In the genomic region with DNA sequence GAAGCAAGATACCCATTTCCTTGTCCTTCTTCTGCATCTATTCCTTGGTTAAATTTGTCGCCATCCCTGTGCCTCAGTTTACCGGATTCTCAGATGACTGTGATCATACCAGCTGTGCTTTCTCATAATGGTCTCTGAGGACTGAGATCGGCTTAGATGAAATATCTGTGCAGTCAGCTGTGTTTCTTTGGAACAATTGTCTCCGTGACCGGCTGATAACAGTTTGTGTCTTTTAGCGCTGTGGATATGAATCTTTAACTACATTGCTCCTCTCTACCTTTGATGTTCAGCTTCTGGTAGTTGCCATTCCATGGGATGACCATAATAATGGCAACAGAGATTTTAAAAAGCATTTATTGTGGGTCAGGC, we compare ENCODE assay signal across 8 cellular contexts. TPM values are rescaled to one million over a fixed set of nuclear protein-coding genes. Genes with fewer than 3 reads are reported as not detected.
DNase-seq lines count a peak whose midpoint lies in the region; ATAC-seq, FAIRE-seq and TF ChIP-seq lines count a peak whose summit lies in the region.

No MANE protein-coding gene starts in this region.

- H3K27ac ChIP-seq in sigmoid colon: peak overlapping the region; percentile 71 to 79 (median 73)

- ATAC-seq in T-cell (replicated peaks in 1 of 4): no peak
- no peak for ATAC-seq in GM19035 (IDR thresholded peaks at IDR 0.05; ENCODE audit: unreplicated experiment)

- H3K9me3 ChIP-seq in sigmoid colon: no peaks in the 10 kb centered on the region

- WGBS in sigmoid colon, 2 donors: 4 to 18% methylated on average over 6 of the region's 6 CpGs

- H3K4me3 Mint-ChIP-seq in T-cell: peak overlapping the region; percentile 92 to 100 (median 98)

- peaks cover 0 to 28% (median 14%) of the 10 kb centered on the region in 4 donors for H3K4me1 ChIP-seq in sigmoid colon

- POLR2A ChIA-PET in T-cell (lab: Charles Lee): no interaction called here

- TF ChIP-seq CTCF in fibroblast of pulmonary artery (IDR thresholded peaks at IDR 0.05; ENCODE audit: low read length, missing control alignments) (no peak), sigmoid colon (IDR thresholded peaks at IDR 0.05) (no peak)

- FAIRE-seq in GM19239 (lab: Jason Lieb, UNC): peak; percentile 18

- H3K9me3 Mint-ChIP-seq in T-cell: no peaks in the 10 kb centered on the region

- peak overlapping the region; percentile 29 to 95 for H3K27ac Mint-ChIP-seq in T-cell

- DNase-seq in GM19239 (ENCODE audit: insufficient read length, low spot score): no peak
- DNase-seq in T-cell: no peak
- DNase-seq in fibroblast of pulmonary artery (ENCODE audit: low read depth): no peak
- DNase-seq in sigmoid colon: no peak
- no peak for DNase-seq in T-helper 9 cell
- no peak for DNase-seq in stimulated activated CD4-positive, alpha-beta T cell treated with anti-CD3 and anti-CD28 coated beads, Interleukin-4, amount 100 ng/mL, for 24 hours
- no peak for DNase-seq in DMS 273 (lab: John Stamatoyannopoulos, UW; ENCODE audit: unreplicated experiment)

- H3K4me3 ChIP-seq in fibroblast of pulmonary artery (replicated peaks; ENCODE audit: low read depth, low read length) (peak overlapping the region; percentile 84), sigmoid colon (peak overlapping the region; percentile 49 to 81 (median 74))

- TF ChIP-seq POLR2A in sigmoid colon (IDR thresholded peaks at IDR 0.05): no peak

- peaks cover 22% of the 10 kb centered on the region for H3K36me3 Mint-ChIP-seq in T-cell

- H3K36me3 ChIP-seq in sigmoid colon: no peaks in the 10 kb centered on the region

- no peak for TF ChIP-seq EP300 in sigmoid colon (IDR thresholded peaks at IDR 0.05)

- no peaks in the 10 kb centered on the region for H3K27me3 ChIP-seq in sigmoid colon

- intact Hi-C loops in sigmoid colon (cut with DNase I): loop anchor here (5.0 kb wide), 1 partner anchor 202 kb away; the partner anchor contains the start of gene AKTIP

- CTCF ChIA-PET in T-cell (lab: Charles Lee): interaction anchor here (0.6 to 1.1 kb wide), 3 partner anchors 15 to 85 kb away, joined by 3 to 6 read pairs (median 4); no protein-coding TSS in a partner anchor

- H3K27me3 Mint-ChIP-seq in T-cell: no peaks in the 10 kb centered on the region

- H3K4me1 Mint-ChIP-seq in T-cell: peaks cover 48 to 50% (median 48%) of the 10 kb centered on the region in 3 donors

RNA-seq across cellular contexts. Expression of gene FTO, which starts 0.5 kb away (rescaled TPM):
- 10 to 100 TPM; 44.7 to 69.0 (median 46.0) TPM for total RNA-seq in T-cell
- total RNA-seq in sigmoid colon: 10 to 100 TPM; 77.8 to 97.2 (median 86.0) TPM
- 10 to 100 TPM in 2 of 3 donors, 1 to 10 TPM in 1; 9.9 to 19.6 (median 11.4) TPM for polyA plus RNA-seq in sigmoid colon

RNA-seq across cellular contexts. Expression of gene RPGRIP1L, which starts 0.8 kb away (rescaled TPM):
- total RNA-seq in T-cell: 1 to 10 TPM; 3.7 to 5.6 (median 3.8) TPM
- total RNA-seq in sigmoid colon: 1 to 10 TPM; 3.6 to 5.8 (median 3.8) TPM
- 1 to 10 TPM in 1 of 3 donors, under 1 TPM in 2; 0.46 to 1.6 (median 0.60) TPM for polyA plus RNA-seq in sigmoid colon
